16 cellular contexts compared by ENCODE assay signal in the genomic region with DNA sequence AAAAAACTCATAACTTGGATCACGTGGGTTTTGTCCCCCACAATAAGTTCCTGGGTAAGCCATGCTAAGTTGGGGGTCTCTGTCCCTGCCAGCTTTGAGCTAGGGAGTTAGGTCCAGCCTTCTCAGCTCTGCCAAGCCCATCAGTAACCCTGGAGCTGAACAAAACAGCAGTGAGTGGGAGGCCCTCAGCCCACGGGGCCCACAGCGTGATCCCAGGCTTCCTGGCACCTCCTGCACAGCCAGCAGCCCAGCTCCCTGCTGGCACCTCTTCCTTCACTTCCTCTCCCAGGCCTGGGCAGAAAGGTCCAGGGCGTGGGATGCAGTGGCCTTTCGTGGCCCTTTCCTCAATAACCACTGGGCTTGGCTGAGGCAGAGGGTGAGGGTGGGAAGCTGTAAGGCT. TPM values are rescaled to one million over a fixed set of nuclear protein-coding genes. Genes with fewer than 3 reads are reported as not detected.
DNase-seq lines count a peak whose midpoint lies in the region; ATAC-seq and TF ChIP-seq lines count a peak whose summit lies in the region.
"Had no signal": no experiment of that assay in that cellular context is flagged by ENCODE, and none has a peak within 500 bp of the region (broad histone marks: within the 10 kb centered on the region; RNA-seq: fewer than 3 reads in every experiment).

No MANE protein-coding gene starts in this region.

- no peak for TF ChIP-seq RAD21 in Ishikawa (IDR thresholded peaks at IDR 0.05; ENCODE audit: low read depth)

- H3K27ac ChIP-seq in dorsolateral prefrontal cortex (peak overlapping the region in 50 of 59 donors; percentile 4 to 91 (median 73)), testis (peak overlapping the region; percentile 24 to 39)
- H3K27ac ChIP-seq: brain microvascular endothelial cell, suprapubic skin had no signal

- H3K36me3 ChIP-seq in testis (ENCODE audit: low read depth, missing control alignments) (no peaks in the 10 kb centered on the region), Caco-2 (ENCODE audit: control insufficient read depth, insufficient read depth, low read length) (no peaks in the 10 kb centered on the region)
- H3K36me3 ChIP-seq: brain microvascular endothelial cell, suprapubic skin had no signal

- no peak overlapping the region for H3K4me3 Mint-ChIP-seq in Caco-2 (ENCODE audit: unreplicated experiment)
- no peak overlapping the region for H3K4me3 Mint-ChIP-seq in activated CD4-positive, alpha-beta memory T cell treated with anti-CD3 and anti-CD28 coated beads for 36 hours
- H3K4me3 Mint-ChIP-seq: activated B cell treated with CpG ODN at 0.5 μM for 24 hours; activated CD8-positive, alpha-beta memory T cell treated with anti-CD3 and anti-CD28 coated beads, Interleukin-2, amount 10 ng/mL, durations not matched to agents 7 days and 5 days had no signal

- 47 to 52% methylated on average over 3 to 5 of the region's 5 CpGs for WGBS in testis, 2 donors

- intact Hi-C loops in dorsolateral prefrontal cortex (cut with DNase I) (loop anchor here (5.0 kb wide), 2 partner anchors 35 to 85 kb away; a partner anchor contains a TSS), testis (cut with DNase I; ENCODE audit: low total_unique reads) (no loop called here), Caco-2 (cut with micrococcal nuclease; ENCODE audit: unreplicated experiment) (no loop called here)
- intact Hi-C loops in activated CD4-positive, alpha-beta memory T cell treated with anti-CD3 and anti-CD28 coated beads for 36 hours (cut with micrococcal nuclease) = no loop called here

- DNase-seq in dorsolateral prefrontal cortex (peak in 6 of 10 donors; percentile 41 to 76 (median 60)), midbrain (lab: John Stamatoyannopoulos, UW) (peak; percentile 70), testis (peak; percentile 78), Caco-2 (no peak)
- no peak for DNase-seq in activated CD4-positive, alpha-beta memory T cell treated with anti-CD3 and anti-CD28 coated beads for 36 hours
- DNase-seq: activated B cell treated with CpG ODN at 0.5 μM for 24 hours; activated CD8-positive, alpha-beta memory T cell treated with anti-CD3 and anti-CD28 coated beads, Interleukin-2, amount 10 ng/mL, durations not matched to agents 7 days and 5 days; activated gamma-delta T cell treated with Interleukin-2 at 50 U/mL for 16 hours; brain microvascular endothelial cell; effector CD4-positive, alpha-beta T cell; NCI-H2029 treated with DMSO at 0.1 percent for 48 hours; NCI-H748 treated with DMSO at 0.1 percent for 48 hours had no signal

- peak; percentile 61; the same call in 1 of the 2 replicates for TF ChIP-seq EP300 in Ishikawa (IDR thresholded peaks at IDR 0.05; ENCODE audit: borderline replicate concordance)

- no peaks in the 10 kb centered on the region for H3K9me3 Mint-ChIP-seq in Caco-2 (ENCODE audit: unreplicated experiment)
- H3K9me3 Mint-ChIP-seq in activated CD4-positive, alpha-beta memory T cell treated with anti-CD3 and anti-CD28 coated beads for 36 hours = no peaks in the 10 kb centered on the region
- H3K9me3 Mint-ChIP-seq: activated B cell treated with CpG ODN at 0.5 μM for 24 hours had no signal

- H3K27me3 Mint-ChIP-seq in Caco-2 (ENCODE audit: insufficient read depth, unreplicated experiment) = no peaks in the 10 kb centered on the region
- peaks cover 2% of the 10 kb centered on the region for H3K27me3 Mint-ChIP-seq in activated CD4-positive, alpha-beta memory T cell treated with anti-CD3 and anti-CD28 coated beads for 36 hours
- H3K27me3 Mint-ChIP-seq: activated B cell treated with CpG ODN at 0.5 μM for 24 hours; activated CD8-positive, alpha-beta memory T cell treated with anti-CD3 and anti-CD28 coated beads, Interleukin-2, amount 10 ng/mL, durations not matched to agents 7 days and 5 days had no signal

- POLR2A ChIA-PET in Caco-2 (lab: Charles Lee) = no interaction called here
- POLR2A ChIA-PET in activated CD4-positive, alpha-beta memory T cell treated with anti-CD3 and anti-CD28 coated beads for 36 hours (lab: Charles Lee) = no interaction called here

- TF ChIP-seq CTCF in dorsolateral prefrontal cortex (IDR thresholded peaks at IDR 0.05 in 54 of 56, conservative IDR thresholded peaks at IDR 0.05 in 2 of 56; ENCODE audit: low read depth in 1 of 56, partially characterized antibody in 56 of 56) = no peak
- TF ChIP-seq CTCF in testis (IDR thresholded peaks at IDR 0.05) = no peak
- no peak for TF ChIP-seq CTCF in Caco-2 (IDR thresholded peaks at IDR 0.05; ENCODE audit: insufficient read depth in 1 of 2, low read depth in 1 of 2, low read length in 1 of 2, severe bottlenecking in 1 of 2, unreplicated experiment in 1 of 2)

- H3K4me3 ChIP-seq in dorsolateral prefrontal cortex = no peak overlapping the region
- H3K4me3 ChIP-seq in testis = no peak overlapping the region
- H3K4me3 ChIP-seq in Caco-2 (ENCODE audit: low read depth, low read length) = no peak overlapping the region
- H3K4me3 ChIP-seq: suprapubic skin had no signal

- no peaks in the 10 kb centered on the region for H3K4me1 Mint-ChIP-seq in Caco-2 (ENCODE audit: low read depth, unreplicated experiment)
- H3K4me1 Mint-ChIP-seq in activated CD4-positive, alpha-beta memory T cell treated with anti-CD3 and anti-CD28 coated beads for 36 hours (ENCODE audit: low read depth) = no peaks in the 10 kb centered on the region
- H3K4me1 Mint-ChIP-seq: activated B cell treated with CpG ODN at 0.5 μM for 24 hours; activated CD8-positive, alpha-beta memory T cell treated with anti-CD3 and anti-CD28 coated beads, Interleukin-2, amount 10 ng/mL, durations not matched to agents 7 days and 5 days had no signal

- no peak overlapping the region for H3K27ac Mint-ChIP-seq in Caco-2 (ENCODE audit: unreplicated experiment)
- H3K27ac Mint-ChIP-seq in activated CD4-positive, alpha-beta memory T cell treated with anti-CD3 and anti-CD28 coated beads for 36 hours = no peak overlapping the region
- H3K27ac Mint-ChIP-seq: activated B cell treated with CpG ODN at 0.5 μM for 24 hours; activated CD8-positive, alpha-beta memory T cell treated with anti-CD3 and anti-CD28 coated beads, Interleukin-2, amount 10 ng/mL, durations not matched to agents 7 days and 5 days had no signal

- CTCF ChIA-PET in Caco-2 (lab: Charles Lee) = interaction anchor here (1.3 kb wide), 1 partner anchor 12 kb away, joined by 3 read pairs; no protein-coding TSS in a partner anchor
- CTCF ChIA-PET in activated CD4-positive, alpha-beta memory T cell treated with anti-CD3 and anti-CD28 coated beads for 36 hours (lab: Charles Lee) = interaction anchor here (1.7 kb wide), 1 partner anchor 23 kb away, joined by 4 read pairs; no protein-coding TSS in a partner anchor

- H3K9me3 ChIP-seq in testis (no peaks in the 10 kb centered on the region), Caco-2 (no peaks in the 10 kb centered on the region)
- H3K9me3 ChIP-seq: suprapubic skin had no signal

- no TSS peak for BruUV-seq in Caco-2 (replicated peaks; lab: Mats Ljungman, UMichigan)

- no peaks in the 10 kb centered on the region for H3K36me3 Mint-ChIP-seq in Caco-2 (ENCODE audit: insufficient read depth, unreplicated experiment)
- H3K36me3 Mint-ChIP-seq in activated CD4-positive, alpha-beta memory T cell treated with anti-CD3 and anti-CD28 coated beads for 36 hours = no peaks in the 10 kb centered on the region
- H3K36me3 Mint-ChIP-seq: activated CD8-positive, alpha-beta memory T cell treated with anti-CD3 and anti-CD28 coated beads, Interleukin-2, amount 10 ng/mL, durations not matched to agents 7 days and 5 days had no signal

- no peak for TF ChIP-seq POLR2A in testis (IDR thresholded peaks at IDR 0.05)

- H3K27me3 ChIP-seq in dorsolateral prefrontal cortex = no peaks in the 10 kb centered on the region
- H3K27me3 ChIP-seq in testis = no peaks in the 10 kb centered on the region
- H3K27me3 ChIP-seq in Caco-2 (replicated peaks; ENCODE audit: control insufficient read depth, insufficient read depth, low read length) = no peaks in the 10 kb centered on the region
- H3K27me3 ChIP-seq: brain microvascular endothelial cell, suprapubic skin had no signal

- H3K4me1 ChIP-seq in testis = peaks cover 43% of the 10 kb centered on the region
- no peaks in the 10 kb centered on the region for H3K4me1 ChIP-seq in Caco-2

- no peak for ATAC-seq in HG02798 (IDR thresholded peaks at IDR 0.05; ENCODE audit: poor library complexity, unreplicated experiment)
- no peak for ATAC-seq in HG02852 (IDR thresholded peaks at IDR 0.05; ENCODE audit: unreplicated experiment)
- ATAC-seq: activated CD8-positive, alpha-beta memory T cell treated with anti-CD3 and anti-CD28 coated beads, Interleukin-2, amount 10 ng/mL, durations not matched to agents 7 days and 5 days had no signal

TF ChIP-seq in Ishikawa, 13 proteins besides CTCF, POLR2A, EP300 and RAD21:
- peak; percentile 67 for TF ChIP-seq TCF12 (IDR thresholded peaks at IDR 0.05; ENCODE audit: low read depth)
- 0 out of 2 replicates have a peak, but pooled peaks have one; percentile 12 for TF ChIP-seq TEAD4 (IDR thresholded peaks at IDR 0.05)
- no peak for TF ChIP-seq NFIC (IDR thresholded peaks at IDR 0.05)
- peak; percentile 88 for TF ChIP-seq EGR1 (IDR thresholded peaks at IDR 0.05)

RNA-seq across cellular contexts. Expression of a gene that starts 35.6 kb away (rescaled TPM):
- total RNA-seq in dorsolateral prefrontal cortex (100 to 1,000 TPM in 13 of 120 experiments, 10 to 100 TPM in 107; 47.4 to 222 (median 76.7) TPM), testis (100 to 1,000 TPM; 103 to 140 TPM), Caco-2 (2022) (25.8 and 27.9 TPM in 2 replicates)
- polyA plus RNA-seq in testis (ENCODE audit: insufficient read depth, low read depth, low replicate concordance) = 55.9 TPM
- 1 to 10 TPM; 1.6 to 1.7 TPM for total RNA-seq in activated CD4-positive, alpha-beta memory T cell treated with anti-CD3 and anti-CD28 coated beads for 36 hours

Comparison
In these comparisons a context has a peak if more than half of its experiments do, and no peak if none do; other contexts are left out.
1. DNase-seq: peak in dorsolateral prefrontal cortex (6 of 10), midbrain (single experiment) and testis (single experiment); none in Caco-2 (0 of 2) and activated CD4-positive, alpha-beta memory T cell treated with anti-CD3 and anti-CD28 coated beads for 36 hours (single experiment).
2. intact Hi-C loops: an anchor here in dorsolateral prefrontal cortex (5.0 kb wide); none called in testis, Caco-2 and activated CD4-positive, alpha-beta memory T cell treated with anti-CD3 and anti-CD28 coated beads for 36 hours.